Comparison of ENCODE assay signal across 1 cellular context in genomic region chr15:40002295-40002694, GRCh38.
TF ChIP-seq lines count a peak whose summit lies in the region.

No MANE protein-coding gene starts in this region.

TF ChIP-seq in HepG2, 621 proteins besides CTCF, POLR2A, EP300 and RAD21 (continued from another document and continues in another):
- TF ChIP-seq, protein P1, sequence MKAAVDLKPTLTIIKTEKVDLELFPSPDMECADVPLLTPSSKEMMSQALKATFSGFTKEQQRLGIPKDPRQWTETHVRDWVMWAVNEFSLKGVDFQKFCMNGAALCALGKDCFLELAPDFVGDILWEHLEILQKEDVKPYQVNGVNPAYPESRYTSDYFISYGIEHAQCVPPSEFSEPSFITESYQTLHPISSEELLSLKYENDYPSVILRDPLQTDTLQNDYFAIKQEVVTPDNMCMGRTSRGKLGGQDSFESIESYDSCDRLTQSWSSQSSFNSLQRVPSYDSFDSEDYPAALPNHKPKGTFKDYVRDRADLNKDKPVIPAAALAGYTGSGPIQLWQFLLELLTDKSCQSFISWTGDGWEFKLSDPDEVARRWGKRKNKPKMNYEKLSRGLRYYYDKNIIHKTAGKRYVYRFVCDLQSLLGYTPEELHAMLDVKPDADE (CRISPR knock-in tag; IDR thresholded peaks at IDR 0.05): no peak
- TF ChIP-seq ZNF749 (CRISPR knock-in tag; IDR thresholded peaks at IDR 0.05; ENCODE audit: borderline replicate concordance) (no peak), SMAD3 (CRISPR knock-in tag; IDR thresholded peaks at IDR 0.05) (peak; percentile 64; the same call in 1 of the 2 replicates), NCOA5 (CRISPR knock-in tag; IDR thresholded peaks at IDR 0.05) (no peak), FOSL2 (CRISPR knock-in tag; IDR thresholded peaks at IDR 0.05) (peak; percentile 91), ZNF772 (CRISPR knock-in tag; IDR thresholded peaks at IDR 0.05) (no peak), RXRB (CRISPR knock-in tag; IDR thresholded peaks at IDR 0.05; ENCODE audit: borderline replicate concordance) (peak; percentile 96), KDM6A (CRISPR knock-in tag; IDR thresholded peaks at IDR 0.05; ENCODE audit: low read depth) (peak; percentile 90), CREB1 (IDR thresholded peaks at IDR 0.05) (no peak), CREB1 (CRISPR knock-in tag; IDR thresholded peaks at IDR 0.05) (peak; percentile 40; the same call in 1 of the 2 replicates), ARID3A (IDR thresholded peaks at IDR 0.05; ENCODE audit: low read depth, low read length) (peak; percentile 93), ZNF761 (CRISPR knock-in tag; conservative IDR thresholded peaks at IDR 0.05) (0 out of 2 replicates have a peak, but pooled peaks have one; percentile 32), SAP130 (CRISPR knock-in tag; IDR thresholded peaks at IDR 0.05; ENCODE audit: low read depth) (peak; percentile 87), YEATS4 (CRISPR knock-in tag; IDR thresholded peaks at IDR 0.05; ENCODE audit: borderline replicate concordance) (peak; percentile 75; the same call in 1 of the 2 replicates), ZFP90 (CRISPR knock-in tag; IDR thresholded peaks at IDR 0.05; ENCODE audit: borderline replicate concordance) (no peak), ERF (CRISPR knock-in tag; IDR thresholded peaks at IDR 0.05) (0 out of 2 replicates have a peak, but pooled peaks have one; percentile 54), GATA4 (IDR thresholded peaks at IDR 0.05; ENCODE audit: borderline replicate concordance, low read depth) (peak; percentile 48; the same call in 1 of the 2 replicates), BCL6 (CRISPR knock-in tag; IDR thresholded peaks at IDR 0.05) (peak; percentile 61; the same call in 1 of the 2 replicates), YY1 (IDR thresholded peaks at IDR 0.05; ENCODE audit: insufficient read depth, insufficient replicate concordance, low read depth, low read length) (no peak), MATR3 (CRISPR knock-in tag; IDR thresholded peaks at IDR 0.05) (no peak), ZNF577 (CRISPR knock-in tag; IDR thresholded peaks at IDR 0.05; ENCODE audit: borderline replicate concordance, low read depth) (no peak), RARA (CRISPR knock-in tag; IDR thresholded peaks at IDR 0.05) (peak; percentile 45), ARID5B (CRISPR knock-in tag; IDR thresholded peaks at IDR 0.05) (peak; percentile 90), ZNF619 (CRISPR knock-in tag; IDR thresholded peaks at IDR 0.05) (no peak), TCF7 (IDR thresholded peaks at IDR 0.05; ENCODE audit: low read depth) (0 out of 2 replicates have a peak, but pooled peaks have one; percentile 24), CENPX (CRISPR knock-in tag; IDR thresholded peaks at IDR 0.05) (no peak), ZNF703 (CRISPR knock-in tag; IDR thresholded peaks at IDR 0.05; ENCODE audit: borderline replicate concordance) (no peak), RBFOX2 (IDR thresholded peaks at IDR 0.05; ENCODE audit: low read depth, low read length) (0 out of 2 replicates have a peak, but pooled peaks have one; percentile 51), NFE2 (CRISPR knock-in tag; IDR thresholded peaks at IDR 0.05) (no peak), MED13 (CRISPR knock-in tag; IDR thresholded peaks at IDR 0.05) (no peak), ZNF670 (CRISPR knock-in tag; IDR thresholded peaks at IDR 0.05; ENCODE audit: borderline replicate concordance) (no peak), JUNB (CRISPR knock-in tag; IDR thresholded peaks at IDR 0.05; ENCODE audit: borderline replicate concordance) (no peak), RFXANK (CRISPR knock-in tag; IDR thresholded peaks at IDR 0.05) (no peak), KLF16 (CRISPR knock-in tag; IDR thresholded peaks at IDR 0.05) (peak in 1 of 2 experiments; percentile 61; a peak in 1 of 4 replicates), ZNF510 (CRISPR knock-in tag; IDR thresholded peaks at IDR 0.05; ENCODE audit: low read depth) (no peak), TCF7L2 (IDR thresholded peaks at IDR 0.05; ENCODE audit: low read depth, low read length) (no peak), ZFP36L1 (CRISPR knock-in tag; IDR thresholded peaks at IDR 0.05) (no peak), DMAP1 (CRISPR knock-in tag; IDR thresholded peaks at IDR 0.05) (peak; percentile 76), SNAPC2 (CRISPR knock-in tag; IDR thresholded peaks at IDR 0.05) (no peak; the same call in 1 of the 2 replicates)
- TF ChIP-seq, protein P2, sequence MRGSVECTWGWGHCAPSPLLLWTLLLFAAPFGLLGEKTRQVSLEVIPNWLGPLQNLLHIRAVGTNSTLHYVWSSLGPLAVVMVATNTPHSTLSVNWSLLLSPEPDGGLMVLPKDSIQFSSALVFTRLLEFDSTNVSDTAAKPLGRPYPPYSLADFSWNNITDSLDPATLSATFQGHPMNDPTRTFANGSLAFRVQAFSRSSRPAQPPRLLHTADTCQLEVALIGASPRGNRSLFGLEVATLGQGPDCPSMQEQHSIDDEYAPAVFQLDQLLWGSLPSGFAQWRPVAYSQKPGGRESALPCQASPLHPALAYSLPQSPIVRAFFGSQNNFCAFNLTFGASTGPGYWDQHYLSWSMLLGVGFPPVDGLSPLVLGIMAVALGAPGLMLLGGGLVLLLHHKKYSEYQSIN (CRISPR knock-in tag; IDR thresholded peaks at IDR 0.05; ENCODE audit: borderline replicate concordance): no peak
- TF ChIP-seq, protein P3, sequence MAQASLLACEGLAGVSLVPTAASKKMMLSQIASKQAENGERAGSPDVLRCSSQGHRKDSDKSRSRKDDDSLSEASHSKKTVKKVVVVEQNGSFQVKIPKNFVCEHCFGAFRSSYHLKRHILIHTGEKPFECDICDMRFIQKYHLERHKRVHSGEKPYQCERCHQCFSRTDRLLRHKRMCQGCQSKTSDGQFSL (CRISPR knock-in tag; IDR thresholded peaks at IDR 0.05): no peak
- TF ChIP-seq, protein P4, sequence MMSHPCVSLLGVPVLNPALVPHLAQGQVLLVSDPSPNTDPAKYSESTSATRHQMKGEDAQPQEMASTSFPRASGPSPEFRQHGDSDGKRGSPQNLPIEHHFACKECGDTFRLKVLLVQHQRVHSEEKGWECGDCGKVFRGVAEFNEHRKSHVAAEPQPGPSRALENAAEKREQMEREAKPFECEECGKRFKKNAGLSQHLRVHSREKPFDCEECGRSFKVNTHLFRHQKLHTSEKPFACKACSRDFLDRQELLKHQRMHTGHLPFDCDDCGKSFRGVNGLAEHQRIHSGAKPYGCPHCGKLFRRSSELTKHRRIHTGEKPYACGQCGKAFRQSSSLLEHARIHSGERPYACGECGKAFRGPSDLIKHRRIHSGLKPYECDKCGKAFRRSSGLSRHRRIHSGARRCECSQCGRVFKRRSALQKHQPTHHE (CRISPR knock-in tag; IDR thresholded peaks at IDR 0.05; ENCODE audit: borderline replicate concordance): no peak
- TF ChIP-seq, protein P5, sequence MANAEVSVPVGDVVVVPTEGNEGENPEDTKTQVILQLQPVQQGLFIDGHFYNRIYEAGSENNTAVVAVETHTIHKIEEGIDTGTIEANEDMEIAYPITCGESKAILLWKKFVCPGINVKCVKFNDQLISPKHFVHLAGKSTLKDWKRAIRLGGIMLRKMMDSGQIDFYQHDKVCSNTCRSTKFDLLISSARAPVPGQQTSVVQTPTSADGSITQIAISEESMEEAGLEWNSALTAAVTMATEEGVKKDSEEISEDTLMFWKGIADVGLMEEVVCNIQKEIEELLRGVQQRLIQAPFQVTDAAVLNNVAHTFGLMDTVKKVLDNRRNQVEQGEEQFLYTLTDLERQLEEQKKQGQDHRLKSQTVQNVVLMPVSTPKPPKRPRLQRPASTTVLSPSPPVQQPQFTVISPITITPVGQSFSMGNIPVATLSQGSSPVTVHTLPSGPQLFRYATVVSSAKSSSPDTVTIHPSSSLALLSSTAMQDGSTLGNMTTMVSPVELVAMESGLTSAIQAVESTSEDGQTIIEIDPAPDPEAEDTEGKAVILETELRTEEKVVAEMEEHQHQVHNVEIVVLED (CRISPR knock-in tag; IDR thresholded peaks at IDR 0.05; ENCODE audit: borderline replicate concordance): no peak
- TF ChIP-seq, protein P6, sequence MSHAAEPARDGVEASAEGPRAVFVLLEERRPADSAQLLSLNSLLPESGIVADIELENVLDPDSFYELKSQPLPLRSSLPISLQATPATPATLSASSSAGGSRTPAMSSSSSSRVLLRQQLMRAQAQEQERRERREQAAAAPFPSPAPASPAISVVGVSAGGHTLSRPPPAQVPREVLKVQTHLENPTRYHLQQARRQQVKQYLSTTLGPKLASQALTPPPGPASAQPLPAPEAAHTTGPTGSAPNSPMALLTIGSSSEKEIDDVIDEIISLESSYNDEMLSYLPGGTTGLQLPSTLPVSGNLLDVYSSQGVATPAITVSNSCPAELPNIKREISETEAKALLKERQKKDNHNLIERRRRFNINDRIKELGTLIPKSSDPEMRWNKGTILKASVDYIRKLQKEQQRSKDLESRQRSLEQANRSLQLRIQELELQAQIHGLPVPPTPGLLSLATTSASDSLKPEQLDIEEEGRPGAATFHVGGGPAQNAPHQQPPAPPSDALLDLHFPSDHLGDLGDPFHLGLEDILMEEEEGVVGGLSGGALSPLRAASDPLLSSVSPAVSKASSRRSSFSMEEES (CRISPR knock-in tag; IDR thresholded peaks at IDR 0.05): peak; percentile 54; the same call in 1 of the 2 replicates
- TF ChIP-seq, protein P7, sequence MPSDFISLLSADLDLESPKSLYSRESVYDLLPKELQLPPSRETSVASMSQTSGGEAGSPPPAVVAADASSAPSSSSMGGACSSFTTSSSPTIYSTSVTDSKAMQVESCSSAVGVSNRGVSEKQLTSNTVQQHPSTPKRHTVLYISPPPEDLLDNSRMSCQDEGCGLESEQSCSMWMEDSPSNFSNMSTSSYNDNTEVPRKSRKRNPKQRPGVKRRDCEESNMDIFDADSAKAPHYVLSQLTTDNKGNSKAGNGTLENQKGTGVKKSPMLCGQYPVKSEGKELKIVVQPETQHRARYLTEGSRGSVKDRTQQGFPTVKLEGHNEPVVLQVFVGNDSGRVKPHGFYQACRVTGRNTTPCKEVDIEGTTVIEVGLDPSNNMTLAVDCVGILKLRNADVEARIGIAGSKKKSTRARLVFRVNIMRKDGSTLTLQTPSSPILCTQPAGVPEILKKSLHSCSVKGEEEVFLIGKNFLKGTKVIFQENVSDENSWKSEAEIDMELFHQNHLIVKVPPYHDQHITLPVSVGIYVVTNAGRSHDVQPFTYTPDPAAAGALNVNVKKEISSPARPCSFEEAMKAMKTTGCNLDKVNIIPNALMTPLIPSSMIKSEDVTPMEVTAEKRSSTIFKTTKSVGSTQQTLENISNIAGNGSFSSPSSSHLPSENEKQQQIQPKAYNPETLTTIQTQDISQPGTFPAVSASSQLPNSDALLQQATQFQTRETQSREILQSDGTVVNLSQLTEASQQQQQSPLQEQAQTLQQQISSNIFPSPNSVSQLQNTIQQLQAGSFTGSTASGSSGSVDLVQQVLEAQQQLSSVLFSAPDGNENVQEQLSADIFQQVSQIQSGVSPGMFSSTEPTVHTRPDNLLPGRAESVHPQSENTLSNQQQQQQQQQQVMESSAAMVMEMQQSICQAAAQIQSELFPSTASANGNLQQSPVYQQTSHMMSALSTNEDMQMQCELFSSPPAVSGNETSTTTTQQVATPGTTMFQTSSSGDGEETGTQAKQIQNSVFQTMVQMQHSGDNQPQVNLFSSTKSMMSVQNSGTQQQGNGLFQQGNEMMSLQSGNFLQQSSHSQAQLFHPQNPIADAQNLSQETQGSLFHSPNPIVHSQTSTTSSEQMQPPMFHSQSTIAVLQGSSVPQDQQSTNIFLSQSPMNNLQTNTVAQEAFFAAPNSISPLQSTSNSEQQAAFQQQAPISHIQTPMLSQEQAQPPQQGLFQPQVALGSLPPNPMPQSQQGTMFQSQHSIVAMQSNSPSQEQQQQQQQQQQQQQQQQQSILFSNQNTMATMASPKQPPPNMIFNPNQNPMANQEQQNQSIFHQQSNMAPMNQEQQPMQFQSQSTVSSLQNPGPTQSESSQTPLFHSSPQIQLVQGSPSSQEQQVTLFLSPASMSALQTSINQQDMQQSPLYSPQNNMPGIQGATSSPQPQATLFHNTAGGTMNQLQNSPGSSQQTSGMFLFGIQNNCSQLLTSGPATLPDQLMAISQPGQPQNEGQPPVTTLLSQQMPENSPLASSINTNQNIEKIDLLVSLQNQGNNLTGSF (CRISPR knock-in tag; IDR thresholded peaks at IDR 0.05): no peak
